In the genomic region with DNA sequence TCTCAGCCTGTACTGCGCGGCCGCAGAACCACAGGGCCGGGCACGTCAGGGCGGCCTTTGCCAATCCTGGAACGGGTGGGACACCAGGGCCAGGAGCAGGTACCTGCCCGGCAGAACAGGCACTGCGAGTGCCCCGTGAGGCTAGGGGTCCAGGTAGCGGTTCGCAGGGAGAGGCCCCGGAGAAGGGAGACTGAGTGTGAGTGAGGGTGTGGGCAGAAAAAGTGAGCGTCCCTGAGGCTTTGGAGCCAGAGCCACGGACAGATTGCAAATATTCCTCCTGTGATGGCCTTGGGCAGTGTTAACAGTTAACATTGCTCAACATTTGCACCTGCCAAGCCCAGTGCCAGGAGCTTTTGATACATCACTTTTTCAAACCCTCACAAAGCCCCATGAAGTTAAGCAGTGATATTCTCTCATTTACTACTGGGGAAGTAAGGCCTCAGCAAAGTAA, we compare ENCODE assay signal across 1 cellular context.
A peak's percentile ranks its signal among the peaks of the same experiment; 100 is the strongest.
TF ChIP-seq lines count a peak whose summit lies in the region.

No MANE protein-coding gene starts in this region.

TF ChIP-seq in Ishikawa, 13 proteins besides CTCF, POLR2A, EP300 and RAD21:
- TF ChIP-seq, protein P1, sequence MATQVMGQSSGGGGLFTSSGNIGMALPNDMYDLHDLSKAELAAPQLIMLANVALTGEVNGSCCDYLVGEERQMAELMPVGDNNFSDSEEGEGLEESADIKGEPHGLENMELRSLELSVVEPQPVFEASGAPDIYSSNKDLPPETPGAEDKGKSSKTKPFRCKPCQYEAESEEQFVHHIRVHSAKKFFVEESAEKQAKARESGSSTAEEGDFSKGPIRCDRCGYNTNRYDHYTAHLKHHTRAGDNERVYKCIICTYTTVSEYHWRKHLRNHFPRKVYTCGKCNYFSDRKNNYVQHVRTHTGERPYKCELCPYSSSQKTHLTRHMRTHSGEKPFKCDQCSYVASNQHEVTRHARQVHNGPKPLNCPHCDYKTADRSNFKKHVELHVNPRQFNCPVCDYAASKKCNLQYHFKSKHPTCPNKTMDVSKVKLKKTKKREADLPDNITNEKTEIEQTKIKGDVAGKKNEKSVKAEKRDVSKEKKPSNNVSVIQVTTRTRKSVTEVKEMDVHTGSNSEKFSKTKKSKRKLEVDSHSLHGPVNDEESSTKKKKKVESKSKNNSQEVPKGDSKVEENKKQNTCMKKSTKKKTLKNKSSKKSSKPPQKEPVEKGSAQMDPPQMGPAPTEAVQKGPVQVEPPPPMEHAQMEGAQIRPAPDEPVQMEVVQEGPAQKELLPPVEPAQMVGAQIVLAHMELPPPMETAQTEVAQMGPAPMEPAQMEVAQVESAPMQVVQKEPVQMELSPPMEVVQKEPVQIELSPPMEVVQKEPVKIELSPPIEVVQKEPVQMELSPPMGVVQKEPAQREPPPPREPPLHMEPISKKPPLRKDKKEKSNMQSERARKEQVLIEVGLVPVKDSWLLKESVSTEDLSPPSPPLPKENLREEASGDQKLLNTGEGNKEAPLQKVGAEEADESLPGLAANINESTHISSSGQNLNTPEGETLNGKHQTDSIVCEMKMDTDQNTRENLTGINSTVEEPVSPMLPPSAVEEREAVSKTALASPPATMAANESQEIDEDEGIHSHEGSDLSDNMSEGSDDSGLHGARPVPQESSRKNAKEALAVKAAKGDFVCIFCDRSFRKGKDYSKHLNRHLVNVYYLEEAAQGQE (IDR thresholded peaks at IDR 0.05; ENCODE audit: low read depth): no peak
- TF ChIP-seq CEBPB (IDR thresholded peaks at IDR 0.05): peak; percentile 27; the same call in 1 of the 2 replicates
TF ChIP-seq in Ishikawa: peak in this region for 1.
